1 cellular context compared by ENCODE assay signal in the genomic region with DNA sequence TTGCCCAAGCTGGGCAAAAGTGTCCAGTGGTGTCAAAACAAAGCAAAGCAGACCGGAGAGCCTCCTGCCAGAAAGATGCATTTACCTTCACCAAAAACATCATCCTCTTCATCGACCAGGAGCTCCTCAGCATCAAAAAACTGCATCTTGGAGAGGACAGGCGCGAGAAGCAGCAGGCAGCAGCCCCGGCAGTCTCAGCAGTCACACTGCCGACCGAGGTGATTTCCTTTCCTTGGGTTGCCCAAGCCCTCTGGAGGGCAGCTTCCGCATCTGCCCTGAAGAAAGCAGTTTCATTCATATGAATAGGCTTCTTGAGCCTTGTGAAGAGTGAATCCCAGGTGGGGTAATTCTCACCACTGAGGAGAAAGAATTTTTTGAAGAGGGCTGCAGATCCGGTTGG.
TF ChIP-seq lines count a peak whose summit lies in the region.

A gene with protein sequence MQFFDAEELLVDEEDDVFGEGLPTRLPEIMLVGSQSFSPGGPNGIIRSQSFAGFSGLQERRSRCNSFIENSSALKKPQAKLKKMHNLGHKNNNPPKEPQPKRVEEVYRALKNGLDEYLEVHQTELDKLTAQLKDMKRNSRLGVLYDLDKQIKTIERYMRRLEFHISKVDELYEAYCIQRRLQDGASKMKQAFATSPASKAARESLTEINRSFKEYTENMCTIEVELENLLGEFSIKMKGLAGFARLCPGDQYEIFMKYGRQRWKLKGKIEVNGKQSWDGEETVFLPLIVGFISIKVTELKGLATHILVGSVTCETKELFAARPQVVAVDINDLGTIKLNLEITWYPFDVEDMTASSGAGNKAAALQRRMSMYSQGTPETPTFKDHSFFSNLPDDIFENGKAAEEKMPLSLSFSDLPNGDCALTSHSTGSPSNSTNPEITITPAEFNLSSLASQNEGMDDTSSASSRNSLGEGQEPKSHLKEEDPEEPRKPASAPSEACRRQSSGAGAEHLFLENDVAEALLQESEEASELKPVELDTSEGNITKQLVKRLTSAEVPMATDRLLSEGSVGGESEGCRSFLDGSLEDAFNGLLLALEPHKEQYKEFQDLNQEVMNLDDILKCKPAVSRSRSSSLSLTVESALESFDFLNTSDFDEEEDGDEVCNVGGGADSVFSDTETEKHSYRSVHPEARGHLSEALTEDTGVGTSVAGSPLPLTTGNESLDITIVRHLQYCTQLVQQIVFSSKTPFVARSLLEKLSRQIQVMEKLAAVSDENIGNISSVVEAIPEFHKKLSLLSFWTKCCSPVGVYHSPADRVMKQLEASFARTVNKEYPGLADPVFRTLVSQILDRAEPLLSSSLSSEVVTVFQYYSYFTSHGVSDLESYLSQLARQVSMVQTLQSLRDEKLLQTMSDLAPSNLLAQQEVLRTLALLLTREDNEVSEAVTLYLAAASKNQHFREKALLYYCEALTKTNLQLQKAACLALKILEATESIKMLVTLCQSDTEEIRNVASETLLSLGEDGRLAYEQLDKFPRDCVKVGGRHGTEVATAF (minus strand): TSS at position 208 of the 400 bp plus-strand sequence. CDS start 62 bp downstream, at position 146.

TF ChIP-seq in GM23338, 12 proteins besides CTCF, POLR2A, EP300 and RAD21:
- TF ChIP-seq, protein P1, sequence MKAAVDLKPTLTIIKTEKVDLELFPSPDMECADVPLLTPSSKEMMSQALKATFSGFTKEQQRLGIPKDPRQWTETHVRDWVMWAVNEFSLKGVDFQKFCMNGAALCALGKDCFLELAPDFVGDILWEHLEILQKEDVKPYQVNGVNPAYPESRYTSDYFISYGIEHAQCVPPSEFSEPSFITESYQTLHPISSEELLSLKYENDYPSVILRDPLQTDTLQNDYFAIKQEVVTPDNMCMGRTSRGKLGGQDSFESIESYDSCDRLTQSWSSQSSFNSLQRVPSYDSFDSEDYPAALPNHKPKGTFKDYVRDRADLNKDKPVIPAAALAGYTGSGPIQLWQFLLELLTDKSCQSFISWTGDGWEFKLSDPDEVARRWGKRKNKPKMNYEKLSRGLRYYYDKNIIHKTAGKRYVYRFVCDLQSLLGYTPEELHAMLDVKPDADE (IDR thresholded peaks at IDR 0.05): no peak
- peak; percentile 75; the same call in 1 of the 2 replicates for TF ChIP-seq ZNF114 (CRISPR knock-in tag; IDR thresholded peaks at IDR 0.05)
- TF ChIP-seq, protein P2, sequence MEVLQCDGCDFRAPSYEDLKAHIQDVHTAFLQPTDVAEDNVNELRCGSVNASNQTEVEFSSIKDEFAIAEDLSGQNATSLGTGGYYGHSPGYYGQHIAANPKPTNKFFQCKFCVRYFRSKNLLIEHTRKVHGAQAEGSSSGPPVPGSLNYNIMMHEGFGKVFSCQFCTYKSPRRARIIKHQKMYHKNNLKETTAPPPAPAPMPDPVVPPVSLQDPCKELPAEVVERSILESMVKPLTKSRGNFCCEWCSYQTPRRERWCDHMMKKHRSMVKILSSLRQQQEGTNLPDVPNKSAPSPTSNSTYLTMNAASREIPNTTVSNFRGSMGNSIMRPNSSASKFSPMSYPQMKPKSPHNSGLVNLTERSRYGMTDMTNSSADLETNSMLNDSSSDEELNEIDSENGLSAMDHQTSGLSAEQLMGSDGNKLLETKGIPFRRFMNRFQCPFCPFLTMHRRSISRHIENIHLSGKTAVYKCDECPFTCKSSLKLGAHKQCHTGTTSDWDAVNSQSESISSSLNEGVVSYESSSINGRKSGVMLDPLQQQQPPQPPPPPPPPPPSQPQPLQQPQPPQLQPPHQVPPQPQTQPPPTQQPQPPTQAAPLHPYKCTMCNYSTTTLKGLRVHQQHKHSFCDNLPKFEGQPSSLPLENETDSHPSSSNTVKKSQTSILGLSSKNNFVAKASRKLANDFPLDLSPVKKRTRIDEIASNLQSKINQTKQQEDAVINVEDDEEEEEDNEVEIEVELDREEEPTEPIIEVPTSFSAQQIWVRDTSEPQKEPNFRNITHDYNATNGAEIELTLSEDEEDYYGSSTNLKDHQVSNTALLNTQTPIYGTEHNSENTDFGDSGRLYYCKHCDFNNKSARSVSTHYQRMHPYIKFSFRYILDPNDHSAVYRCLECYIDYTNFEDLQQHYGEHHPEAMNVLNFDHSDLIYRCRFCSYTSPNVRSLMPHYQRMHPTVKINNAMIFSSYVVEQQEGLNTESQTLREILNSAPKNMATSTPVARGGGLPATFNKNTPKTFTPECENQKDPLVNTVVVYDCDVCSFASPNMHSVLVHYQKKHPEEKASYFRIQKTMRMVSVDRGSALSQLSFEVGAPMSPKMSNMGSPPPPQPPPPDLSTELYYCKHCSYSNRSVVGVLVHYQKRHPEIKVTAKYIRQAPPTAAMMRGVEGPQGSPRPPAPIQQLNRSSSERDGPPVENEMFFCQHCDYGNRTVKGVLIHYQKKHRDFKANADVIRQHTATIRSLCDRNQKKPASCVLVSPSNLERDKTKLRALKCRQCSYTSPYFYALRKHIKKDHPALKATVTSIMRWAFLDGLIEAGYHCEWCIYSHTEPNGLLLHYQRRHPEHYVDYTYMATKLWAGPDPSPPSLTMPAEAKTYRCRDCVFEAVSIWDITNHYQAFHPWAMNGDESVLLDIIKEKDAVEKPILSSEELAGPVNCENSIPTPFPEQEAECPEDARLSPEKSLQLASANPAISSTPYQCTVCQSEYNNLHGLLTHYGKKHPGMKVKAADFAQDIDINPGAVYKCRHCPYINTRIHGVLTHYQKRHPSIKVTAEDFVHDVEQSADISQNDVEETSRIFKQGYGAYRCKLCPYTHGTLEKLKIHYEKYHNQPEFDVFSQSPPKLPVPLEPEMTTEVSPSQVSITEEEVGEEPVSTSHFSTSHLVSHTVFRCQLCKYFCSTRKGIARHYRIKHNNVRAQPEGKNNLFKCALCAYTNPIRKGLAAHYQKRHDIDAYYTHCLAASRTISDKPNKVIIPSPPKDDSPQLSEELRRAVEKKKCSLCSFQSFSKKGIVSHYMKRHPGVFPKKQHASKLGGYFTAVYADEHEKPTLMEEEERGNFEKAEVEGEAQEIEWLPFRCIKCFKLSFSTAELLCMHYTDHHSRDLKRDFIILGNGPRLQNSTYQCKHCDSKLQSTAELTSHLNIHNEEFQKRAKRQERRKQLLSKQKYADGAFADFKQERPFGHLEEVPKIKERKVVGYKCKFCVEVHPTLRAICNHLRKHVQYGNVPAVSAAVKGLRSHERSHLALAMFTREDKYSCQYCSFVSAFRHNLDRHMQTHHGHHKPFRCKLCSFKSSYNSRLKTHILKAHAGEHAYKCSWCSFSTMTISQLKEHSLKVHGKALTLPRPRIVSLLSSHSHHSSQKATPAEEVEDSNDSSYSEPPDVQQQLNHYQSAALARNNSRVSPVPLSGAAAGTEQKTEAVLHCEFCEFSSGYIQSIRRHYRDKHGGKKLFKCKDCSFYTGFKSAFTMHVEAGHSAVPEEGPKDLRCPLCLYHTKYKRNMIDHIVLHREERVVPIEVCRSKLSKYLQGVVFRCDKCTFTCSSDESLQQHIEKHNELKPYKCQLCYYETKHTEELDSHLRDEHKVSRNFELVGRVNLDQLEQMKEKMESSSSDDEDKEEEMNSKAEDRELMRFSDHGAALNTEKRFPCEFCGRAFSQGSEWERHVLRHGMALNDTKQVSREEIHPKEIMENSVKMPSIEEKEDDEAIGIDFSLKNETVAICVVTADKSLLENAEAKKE (CRISPR knock-in tag; IDR thresholded peaks at IDR 0.05): peak; percentile 97
- 0 out of 2 replicates have a peak, but pooled peaks have one; percentile 36 for TF ChIP-seq POLR2AphosphoS5 (IDR thresholded peaks at IDR 0.05; ENCODE audit: low read depth)
